Comparison of ENCODE assay signal across 21 cellular contexts in the genomic region with DNA sequence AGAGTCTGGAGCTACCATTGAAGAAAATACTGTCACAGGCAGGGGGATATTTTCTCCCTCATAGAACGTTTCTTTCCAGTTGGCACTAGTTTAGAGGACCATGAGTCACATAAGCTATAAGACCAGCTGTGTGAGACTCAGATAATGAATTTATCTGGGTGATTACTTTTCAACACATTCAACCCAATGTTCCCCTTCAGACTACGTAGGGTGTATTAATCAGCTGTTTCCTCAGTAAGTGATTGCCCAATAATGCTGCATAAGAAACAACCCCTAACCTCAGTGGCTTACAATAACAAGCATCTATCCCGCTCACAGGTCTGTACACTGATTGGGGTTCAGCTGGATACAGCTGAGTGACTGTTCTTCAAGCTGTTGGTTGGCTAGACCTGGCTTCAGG. TPM values are rescaled to one million over a fixed set of nuclear protein-coding genes. Genes with fewer than 3 reads are reported as not detected.
"Had no signal": no experiment of that assay in that cellular context is flagged by ENCODE, and none has a peak within 500 bp of the region (broad histone marks: within the 10 kb centered on the region; RNA-seq: fewer than 3 reads in every experiment).

No MANE protein-coding gene starts in this region.

- H3K9me3 ChIP-seq: esophagus squamous epithelium, gastrocnemius medialis, tibial nerve, uterus had no signal

- H3K36me3 ChIP-seq: brain microvascular endothelial cell, esophagus squamous epithelium, gastrocnemius medialis, tibial nerve, uterus had no signal

- DNase-seq: activated CD4-positive, alpha-beta T cell treated with anti-CD3 and anti-CD28 coated beads, Interleukin-2, amount 50 U/mL, for 4 hours; activated gamma-delta T cell treated with Interleukin-2 at 50 U/mL for 16 hours; activated naive CD8-positive, alpha-beta T cell treated with anti-CD3 and anti-CD28 coated beads for 36 hours; brain microvascular endothelial cell; effector CD8-positive, alpha-beta T cell; esophagus squamous epithelium; gastrocnemius medialis; head of caudate nucleus; kidney; midbrain; posterior cingulate gyrus; stimulated activated CD4-positive, alpha-beta T cell treated with anti-CD3 and anti-CD28 coated beads, Interleukin-15, amount 100 ng/mL, for 24 hours; stimulated activated CD4-positive, alpha-beta T cell treated with anti-CD3 and anti-CD28 coated beads, Interleukin-2, amount 100 ng/mL, for 48 hours; T-helper 2 cell; uterus had no signal

- H3K27me3 Mint-ChIP-seq: stimulated activated naive CD8-positive, alpha-beta T cell treated with anti-CD3 and anti-CD28 coated beads, Interleukin-15, Interleukin-2, amounts not matched to agents 100 ng/mL and 50 ng/mL, for 24 hours had no signal

- H3K4me3 Mint-ChIP-seq: activated naive CD8-positive, alpha-beta T cell treated with anti-CD3 and anti-CD28 coated beads for 36 hours; nephron; stimulated activated naive CD8-positive, alpha-beta T cell treated with anti-CD3 and anti-CD28 coated beads, Interleukin-15, Interleukin-2, amounts not matched to agents 100 ng/mL and 50 ng/mL, for 24 hours had no signal

- H3K27me3 ChIP-seq: brain microvascular endothelial cell, esophagus squamous epithelium, gastrocnemius medialis, tibial nerve, uterus had no signal

- H3K4me1 ChIP-seq: esophagus squamous epithelium, gastrocnemius medialis, tibial nerve, uterus had no signal

- H3K27ac ChIP-seq: brain microvascular endothelial cell, esophagus squamous epithelium, gastrocnemius medialis, skin epidermis, tibial nerve, uterus had no signal

- H3K36me3 Mint-ChIP-seq: activated naive CD8-positive, alpha-beta T cell treated with anti-CD3 and anti-CD28 coated beads for 36 hours had no signal

- H3K4me1 Mint-ChIP-seq: activated naive CD8-positive, alpha-beta T cell treated with anti-CD3 and anti-CD28 coated beads for 36 hours; nephron had no signal

- ATAC-seq: gastrocnemius medialis, left lobe of liver had no signal

- H3K9me3 Mint-ChIP-seq: activated naive CD8-positive, alpha-beta T cell treated with anti-CD3 and anti-CD28 coated beads for 36 hours; nephron; stimulated activated naive CD8-positive, alpha-beta T cell treated with anti-CD3 and anti-CD28 coated beads, Interleukin-15, Interleukin-2, amounts not matched to agents 100 ng/mL and 50 ng/mL, for 24 hours had no signal

- H3K27ac Mint-ChIP-seq: activated naive CD8-positive, alpha-beta T cell treated with anti-CD3 and anti-CD28 coated beads for 36 hours; nephron; stimulated activated naive CD8-positive, alpha-beta T cell treated with anti-CD3 and anti-CD28 coated beads, Interleukin-15, Interleukin-2, amounts not matched to agents 100 ng/mL and 50 ng/mL, for 24 hours had no signal

- H3K4me3 ChIP-seq: esophagus squamous epithelium, gastrocnemius medialis, lung, skin epidermis, tibial nerve, uterus had no signal

RNA-seq across cellular contexts. Expression of gene CBLL2, which starts 38.1 kb away (rescaled TPM):
- total RNA-seq: activated naive CD8-positive, alpha-beta T cell treated with anti-CD3 and anti-CD28 coated beads for 36 hours; esophagus squamous epithelium; gastrocnemius medialis; kidney; left lobe of liver; lung; tibial nerve had no signal
- polyA plus RNA-seq: lung had no signal
